In the genomic region with DNA sequence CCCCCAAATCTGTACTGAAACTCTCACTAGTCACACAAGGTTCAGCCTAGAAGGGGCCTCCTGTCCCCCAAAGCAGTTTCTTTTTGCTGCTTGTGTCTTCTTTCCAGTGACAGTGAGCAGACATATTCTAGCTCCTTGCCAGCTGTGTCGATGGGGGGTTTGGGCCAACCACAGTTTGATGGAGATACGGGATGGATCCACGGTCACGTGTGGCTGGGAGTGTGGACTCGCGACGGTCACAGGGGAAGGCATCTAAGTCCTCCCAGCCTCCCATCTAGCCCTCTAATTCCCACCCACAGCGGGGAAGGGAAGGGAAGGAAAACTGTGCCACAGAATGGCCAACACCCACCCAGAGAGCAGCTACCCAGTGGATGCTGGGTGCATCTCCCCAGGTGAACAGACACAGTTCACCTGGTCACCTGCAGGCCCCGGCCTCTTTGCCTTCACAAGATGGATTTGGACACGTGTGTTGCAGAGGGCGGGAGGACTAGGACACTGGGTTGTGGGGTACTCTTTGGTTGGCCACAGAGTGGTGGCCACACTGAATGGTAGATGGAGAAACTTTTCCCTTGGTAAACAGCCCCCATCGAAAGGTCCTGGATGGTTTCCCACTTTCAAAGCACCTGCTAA, we compare ENCODE assay signal across 4 cellular contexts. TPM values are rescaled to one million over a fixed set of nuclear protein-coding genes. Genes with fewer than 3 reads are reported as not detected.
"Had no signal": no experiment of that assay in that cellular context is flagged by ENCODE, and none has a peak within 500 bp of the region (broad histone marks: within the 10 kb centered on the region; RNA-seq: fewer than 3 reads in every experiment).

No MANE protein-coding gene starts in this region.

- H2AFZ ChIP-seq: GM23338 had no signal

- H3K27ac Mint-ChIP-seq: GM23338, H9 had no signal

- H3K4me2 ChIP-seq: GM23338 had no signal

- H3K9me3 Mint-ChIP-seq: GM23338, H9 had no signal

- H3K4me3 ChIP-seq: GM23338 had no signal

- H3K4me3 Mint-ChIP-seq: GM23338, H9 had no signal

- DNase-seq: H9, HCEC 1CT, IMR-90 had no signal

- ATAC-seq: GM23338 had no signal

RNA-seq across cellular contexts. Expression of a gene that starts 54.4 kb away (rescaled TPM):
- total RNA-seq: IMR-90 had no signal
- polyA plus RNA-seq: IMR-90 had no signal
